8 cellular contexts compared by ENCODE assay signal in the genomic region with DNA sequence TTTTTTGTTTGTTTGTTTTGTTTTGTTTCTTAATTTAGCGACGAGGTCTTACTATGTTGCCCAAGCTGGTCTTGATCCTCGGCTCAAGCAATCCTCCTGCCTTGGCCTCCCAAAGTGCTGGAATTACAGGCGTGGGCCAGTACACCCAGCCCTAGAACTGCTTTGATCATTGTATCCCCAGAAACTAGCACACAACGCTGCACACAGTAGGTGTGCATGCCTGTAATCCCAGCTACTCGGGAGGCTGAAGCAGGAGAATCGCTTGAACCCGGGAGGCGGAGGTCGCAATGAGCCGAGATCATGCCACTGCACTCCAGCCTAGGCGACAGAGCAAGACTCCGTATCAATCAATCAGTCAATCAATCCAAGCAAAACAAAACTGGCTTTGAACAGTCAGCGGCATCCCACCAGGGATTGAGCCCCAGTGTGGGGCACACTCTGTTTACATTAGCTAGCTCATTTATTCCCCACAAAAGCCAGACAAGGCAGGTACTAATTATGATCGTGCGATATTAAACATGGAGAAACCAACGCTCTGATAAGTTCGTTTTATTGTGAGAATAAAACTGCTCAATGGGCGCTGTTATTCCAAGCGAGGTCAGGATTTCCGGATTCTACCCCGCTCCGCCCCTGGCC. TPM values are rescaled to one million over a fixed set of nuclear protein-coding genes. Genes with fewer than 3 reads are reported as not detected.
DNase-seq lines count a peak whose midpoint lies in the region; ATAC-seq, FAIRE-seq and TF ChIP-seq lines count a peak whose summit lies in the region.

No MANE protein-coding gene starts in this region.

- POLR2A ChIA-PET in GM12878 (lab: Charles Lee), result interaction anchor here (0.7 kb wide), 1 partner anchor 30 kb away, joined by 3 read pairs; a partner anchor contains a TSS

- no peaks in the 10 kb centered on the region for H3K9me3 ChIP-seq in GM12878 (replicated peaks; ENCODE audit: control insufficient read depth, insufficient read depth, low read length)
- no peaks in the 10 kb centered on the region for H3K9me3 ChIP-seq in aorta (ENCODE audit: control insufficient read depth, low read length)

- H3K27me3 ChIP-seq in GM12878 (replicated peaks in 1 of 2; ENCODE audit: control insufficient read depth in 2 of 2, insufficient read depth in 2 of 2, low read length in 1 of 2), result no peaks in the 10 kb centered on the region
- H3K27me3 ChIP-seq in aorta (ENCODE audit: control insufficient read depth in 1 of 2, insufficient read depth in 2 of 2, low read length in 1 of 2), result no peaks in the 10 kb centered on the region

- no peak for TF ChIP-seq EP300 in GM12878 (IDR thresholded peaks at IDR 0.05; ENCODE audit: borderline replicate concordance in 1 of 2, control insufficient read depth in 1 of 2, low read depth in 2 of 2, low read length in 2 of 2)

- H3K4me1 Mint-ChIP-seq in memory B cell, result peaks cover 12% of the 10 kb centered on the region

- FAIRE-seq in GM12878 (lab: Jason Lieb, UNC), result peak; percentile 88

- H3K27me3 Mint-ChIP-seq in memory B cell, result no peaks in the 10 kb centered on the region

- RAD21 ChIA-PET in GM12878 (lab: Charles Lee; ENCODE audit: unreplicated experiment), result interaction anchor here (0.7 kb wide), 1 partner anchor 1427 kb away, joined by 3 read pairs; no protein-coding TSS in a partner anchor

- no peaks in the 10 kb centered on the region for H4K20me1 ChIP-seq in GM12878 (ENCODE audit: control insufficient read depth, insufficient read depth)

- no peak for TF ChIP-seq POLR2A in GM12878 (IDR thresholded peaks at IDR 0.05; ENCODE audit: low read depth, low read length)

- ATAC-seq in HG02943 (IDR thresholded peaks at IDR 0.05; ENCODE audit: low read depth, unreplicated experiment) (peak; percentile 12), GM12878 (peak; percentile 7), memory B cell (ENCODE audit: low read depth) (peak; percentile 2), aorta (ENCODE audit: low FRiP score) (peak; percentile 2), HG02623 (IDR thresholded peaks at IDR 0.05; ENCODE audit: unreplicated experiment) (no peak)

- intact Hi-C loops in GM12878 (cut with micrococcal nuclease; ENCODE audit: unreplicated experiment), result loop anchor here (1.0 to 2.0 kb wide), 2 partner anchors 29 to 74 kb away; a partner anchor contains a TSS
- intact Hi-C loops in aorta (cut with DNase I), result no loop called here

- TF ChIP-seq RAD21 in GM12878 (IDR thresholded peaks at IDR 0.05; ENCODE audit: insufficient read depth, low read depth, low read length), result no peak

- H3K9ac ChIP-seq in GM12878 (ENCODE audit: control insufficient read depth, insufficient read depth, low read length), result peak overlapping the region; percentile 67

- H3K36me3 Mint-ChIP-seq in memory B cell, result peaks cover 6% of the 10 kb centered on the region

- H3K27ac ChIP-seq in GM12878 (ENCODE audit: control insufficient read depth, insufficient read depth) (peak overlapping the region; percentile 82), aorta (ENCODE audit: low read depth in 1 of 2, low read length in 2 of 2) (peak overlapping the region in 1 of 2 donors; percentile 22)

- TSS peak; percentile 95 for BruUV-seq in GM12878 (replicated peaks; lab: Mats Ljungman, UMichigan)

- peaks cover 23% of the 10 kb centered on the region for H3K79me2 ChIP-seq in GM12878 (ENCODE audit: control insufficient read depth, insufficient read depth, low read length)

- SMC1A ChIA-PET in GM12878 (lab: Charles Lee; ENCODE audit: uncharacterized antibody, unreplicated experiment), result interaction anchor here (0.6 to 1.0 kb wide), 2 partner anchors 30 to 160 kb away, joined by 3 read pairs; no protein-coding TSS in a partner anchor

- peaks cover 0 to 4% of the 10 kb centered on the region in 2 experiments; a peak in 2 of 4 replicates for H3K36me3 ChIP-seq in GM12878 (ENCODE audit: control insufficient read depth in 2 of 2, insufficient read depth in 2 of 2, low read length in 1 of 2)
- H3K36me3 ChIP-seq in aorta (ENCODE audit: control insufficient read depth in 1 of 2, insufficient read depth in 2 of 2, low read length in 1 of 2), result no peaks in the 10 kb centered on the region

- H2AFZ ChIP-seq in GM12878 (ENCODE audit: control insufficient read depth, low read depth, low read length), result peak overlapping the region; percentile 99

- peak overlapping the region; percentile 92 for H3K4me2 ChIP-seq in GM12878 (ENCODE audit: control insufficient read depth, insufficient read depth)

- CTCF ChIA-PET in GM12878 (lab: Yijun Ruan, JAX), result interaction anchor here (0.8 kb wide), 2 partner anchors 15 to 74 kb away, joined by 3 to 4 read pairs; no protein-coding TSS in a partner anchor

- H3K4me1 ChIP-seq in GM12878 (ENCODE audit: control insufficient read depth, insufficient read depth, low read length) (no peaks in the 10 kb centered on the region), aorta (ENCODE audit: control insufficient read depth in 1 of 2, insufficient read depth in 2 of 2, low read length in 2 of 2) (no peaks in the 10 kb centered on the region)

- H3K9me3 Mint-ChIP-seq in memory B cell, result no peaks in the 10 kb centered on the region

- WGBS in GM12878 (ENCODE audit: insufficient coverage, insufficient replicate concordance, low lambda C conversion rate, missing lambda C conversion rate), result 52% methylated on average over 20 of the region's 23 CpGs
- WGBS in aorta, 2 donors, result 40% methylated on average over 23 of the region's 23 CpGs

- H3K4me3 ChIP-seq in GM08714 (ENCODE audit: low read length) (peak overlapping the region; percentile 77), GM12878 (peak overlapping the region; percentile 94), aorta (ENCODE audit: low read length in 2 of 2) (no peak overlapping the region)

- H3K4me3 Mint-ChIP-seq in memory B cell, result peak overlapping the region; percentile 83

- peak overlapping the region; percentile 86 for H3K27ac Mint-ChIP-seq in memory B cell

- in situ Hi-C loops in GM12878 (cut with MboI), result no loop called here

- TF ChIP-seq CTCF in GM12878 (IDR thresholded peaks at IDR 0.05 in 2 of 3, conservative IDR thresholded peaks at IDR 0.05 in 1 of 3; ENCODE audit: control insufficient read depth in 2 of 3, extremely low read depth in 1 of 3, insufficient read depth in 1 of 3, low read depth in 3 of 3, low read length in 3 of 3), result no peak

- no peak for DNase-seq in GM12878 (ENCODE audit: low read depth, low spot score)
- DNase-seq in memory B cell (ENCODE audit: low spot score in 2 of 2), result no peak
- peak in 1 of 2 donors; percentile 38 for DNase-seq in aorta
- no peak for DNase-seq in glomerular visceral epithelial cell (ENCODE audit: extremely low spot score)
- DNase-seq in NCI-H510A treated with DMSO at 0.1 percent for 48 hours (lab: John Stamatoyannopoulos, UW), result no peak

RNA-seq across cellular contexts. Expression of a gene that starts 0.6 kb away (rescaled TPM):
- 26.1 and 29.7 TPM in 2 replicates for total RNA-seq in GM12878 (2013; cell fraction: nucleolus; rRNA removed)
- total RNA-seq in GM12878 (2014; rRNA removed) (21.4 and 22.5 TPM in 2 replicates), GM12878 (2014; rRNA removed; fragmentation: Illumina TruSeq; extraction: Trizol) (16.1 and 17.2 TPM in 2 replicates), GM12878 (2021) (21.4 and 22.2 TPM in 2 replicates), aorta (10 to 100 TPM; 28.6 to 30.0 TPM)
- polyA plus RNA-seq in GM12878 (2011; ENCODE audit: low read depth), result 16.3 TPM
- polyA plus RNA-seq in GM12878 (2011; rRNA removed) (5.7 and 8.7 TPM in 2 replicates), GM12878 (2014; fragmentation: Illumina TruSeq; extraction: Trizol) (13.8 and 22.2 TPM in 2 replicates), GM12878 (2014; fragmentation: Nextera tagmentation; extraction: Ambion mirVana) (1 to 10 TPM; 5.2 to 8.7 TPM), GM12878 (2014; rRNA removed) (20.3 and 24.0 TPM in 2 replicates), GM12878 (2016; fragmentation: Nextera tagmentation; extraction: Ambion mirVana) (10 to 100 TPM; 34.6 to 36.3 TPM), aorta (10 to 100 TPM; 25.4 to 44.6 TPM)
- 13.2 and 13.9 TPM in 2 replicates for polyA plus RNA-seq in GM12878 (2011; cell fraction: cytosol; rRNA removed)
- polyA plus RNA-seq in GM12878 (2011; cell fraction: nucleus; rRNA removed), result 19.0 and 24.1 TPM in 2 replicates
- polyA plus RNA-seq in GM12878 (2012), result 23.7 and 31.4 TPM in 2 replicates
- polyA minus RNA-seq in GM12878 (2011; rRNA and poly(A)+ RNA removed), result 8.6 and 16.8 TPM in 2 replicates
- 6.9 and 12.4 TPM in 2 replicates for polyA minus RNA-seq in GM12878 (2011; cell fraction: cytosol; rRNA and poly(A)+ RNA removed)
- polyA minus RNA-seq in GM12878 (2011; cell fraction: nucleus; rRNA and poly(A)+ RNA removed), result 9.6 and 11.8 TPM in 2 replicates

RNA-seq across cellular contexts. Expression of a gene that starts 19.8 kb away (rescaled TPM):
- 9.9 and 10.2 TPM in 2 replicates for total RNA-seq in GM12878 (2013; cell fraction: nucleolus; rRNA removed)
- total RNA-seq in GM12878 (2014; rRNA removed), result 32.5 and 42.0 TPM in 2 replicates
- 2.4 and 3.0 TPM in 2 replicates for total RNA-seq in GM12878 (2014; rRNA removed; fragmentation: Illumina TruSeq; extraction: Trizol)
- 25.8 and 28.7 TPM in 2 replicates for total RNA-seq in GM12878 (2021)
- 5.3 TPM for polyA plus RNA-seq in GM12878 (2011; ENCODE audit: low read depth)
- polyA plus RNA-seq in GM12878 (2011; rRNA removed), result 1.4 and 4.6 TPM in 2 replicates
- polyA plus RNA-seq in GM12878 (2011; cell fraction: cytosol; rRNA removed), result 8.8 and 15.5 TPM in 2 replicates
- polyA plus RNA-seq in GM12878 (2011; cell fraction: nucleus; rRNA removed), result 9.9 and 10.9 TPM in 2 replicates
- polyA plus RNA-seq in GM12878 (2012), result 8.2 and 10.7 TPM in 2 replicates
- 1.9 and 2.4 TPM in 2 replicates for polyA plus RNA-seq in GM12878 (2014; fragmentation: Illumina TruSeq; extraction: Trizol)
- under 1 TPM; 0.13 to 0.37 TPM for polyA plus RNA-seq in GM12878 (2014; fragmentation: Nextera tagmentation; extraction: Ambion mirVana)
- 30.1 and 37.6 TPM in 2 replicates for polyA plus RNA-seq in GM12878 (2014; rRNA removed)
- 10 to 100 TPM; 38.5 to 44.1 TPM for polyA plus RNA-seq in GM12878 (2016; fragmentation: Nextera tagmentation; extraction: Ambion mirVana)
- 3.1 and 4.0 TPM in 2 replicates for polyA minus RNA-seq in GM12878 (2011; rRNA and poly(A)+ RNA removed)
- 1.1 and 5.7 TPM in 2 replicates for polyA minus RNA-seq in GM12878 (2011; cell fraction: cytosol; rRNA and poly(A)+ RNA removed)
- polyA minus RNA-seq in GM12878 (2011; cell fraction: nucleus; rRNA and poly(A)+ RNA removed), result 2.4 and 5.4 TPM in 2 replicates
- 1 to 10 TPM; 5.7 to 6.0 TPM for total RNA-seq in aorta
- polyA plus RNA-seq in aorta, result 1 to 10 TPM; 3.6 to 4.0 TPM

RNA-seq across cellular contexts. Expression of a gene that starts 28.8 kb away (rescaled TPM):
- 59.5 and 67.1 TPM in 2 replicates for total RNA-seq in GM12878 (2013; cell fraction: nucleolus; rRNA removed)
- total RNA-seq in GM12878 (2014; rRNA removed), result 38.0 and 39.6 TPM in 2 replicates
- total RNA-seq in GM12878 (2014; rRNA removed; fragmentation: Illumina TruSeq; extraction: Trizol), result 18.1 and 19.1 TPM in 2 replicates
- 29.9 and 38.6 TPM in 2 replicates for total RNA-seq in GM12878 (2021)
- polyA plus RNA-seq in GM12878 (2011; ENCODE audit: low read depth), result 10.7 TPM
- polyA plus RNA-seq in GM12878 (2011; rRNA removed), result 12.4 and 20.3 TPM in 2 replicates
- 26.3 and 31.1 TPM in 2 replicates for polyA plus RNA-seq in GM12878 (2011; cell fraction: cytosol; rRNA removed)
- polyA plus RNA-seq in GM12878 (2011; cell fraction: nucleus; rRNA removed), result 24.1 and 27.5 TPM in 2 replicates
- 13.7 and 16.0 TPM in 2 replicates for polyA plus RNA-seq in GM12878 (2012)
- polyA plus RNA-seq in GM12878 (2014; fragmentation: Illumina TruSeq; extraction: Trizol), result 13.1 and 17.5 TPM in 2 replicates
- polyA plus RNA-seq in GM12878 (2014; fragmentation: Nextera tagmentation; extraction: Ambion mirVana), result 1 to 10 TPM; 2.8 to 3.1 TPM
- 25.1 and 27.2 TPM in 2 replicates for polyA plus RNA-seq in GM12878 (2014; rRNA removed)
- polyA plus RNA-seq in GM12878 (2016; fragmentation: Nextera tagmentation; extraction: Ambion mirVana), result 10 to 100 TPM; 29.2 to 31.0 TPM
- polyA minus RNA-seq in GM12878 (2011; rRNA and poly(A)+ RNA removed), result 35.3 and 52.3 TPM in 2 replicates
- polyA minus RNA-seq in GM12878 (2011; cell fraction: cytosol; rRNA and poly(A)+ RNA removed), result 15.2 and 16.5 TPM in 2 replicates
- polyA minus RNA-seq in GM12878 (2011; cell fraction: nucleus; rRNA and poly(A)+ RNA removed), result 29.6 and 47.5 TPM in 2 replicates
- total RNA-seq in aorta, result 10 to 100 TPM; 21.5 to 29.4 TPM
- polyA plus RNA-seq in aorta, result 10 to 100 TPM in 1 of 2 donors, 1 to 10 TPM in 1; 5.3 to 16.5 TPM

RNA-seq across cellular contexts. Expression of a gene that starts 29.0 kb away (rescaled TPM):
- total RNA-seq in GM12878 (2013; cell fraction: nucleolus; rRNA removed), result 21.6 and 24.4 TPM in 2 replicates
- total RNA-seq in GM12878 (2014; rRNA removed) (35.5 and 43.2 TPM in 2 replicates), GM12878 (2014; rRNA removed; fragmentation: Illumina TruSeq; extraction: Trizol) (54.1 and 58.9 TPM in 2 replicates), GM12878 (2021) (38.5 and 39.1 TPM in 2 replicates), aorta (10 to 100 TPM; 11.5 to 21.3 TPM)
- polyA plus RNA-seq in GM12878 (2011; ENCODE audit: low read depth), result 23.3 TPM
- polyA plus RNA-seq in GM12878 (2011; rRNA removed) (18.8 and 20.7 TPM in 2 replicates), GM12878 (2014; fragmentation: Illumina TruSeq; extraction: Trizol) (57.7 and 68.6 TPM in 2 replicates), GM12878 (2014; fragmentation: Nextera tagmentation; extraction: Ambion mirVana) (10 to 100 TPM; 57.8 to 62.9 TPM), GM12878 (2014; rRNA removed) (35.5 and 38.6 TPM in 2 replicates), GM12878 (2016; fragmentation: Nextera tagmentation; extraction: Ambion mirVana) (10 to 100 TPM; 56.6 to 56.7 TPM), aorta (10 to 100 TPM in 1 of 2 donors, 1 to 10 TPM in 1; 7.1 to 14.5 TPM)
- 12.9 and 16.9 TPM in 2 replicates for polyA plus RNA-seq in GM12878 (2011; cell fraction: cytosol; rRNA removed)
- polyA plus RNA-seq in GM12878 (2011; cell fraction: nucleus; rRNA removed), result 7.0 and 9.8 TPM in 2 replicates
- polyA plus RNA-seq in GM12878 (2012), result 22.9 and 28.6 TPM in 2 replicates
- polyA minus RNA-seq in GM12878 (2011; rRNA and poly(A)+ RNA removed), result 18.5 and 18.8 TPM in 2 replicates
- 7.5 and 7.9 TPM in 2 replicates for polyA minus RNA-seq in GM12878 (2011; cell fraction: cytosol; rRNA and poly(A)+ RNA removed)
- 9.7 and 11.0 TPM in 2 replicates for polyA minus RNA-seq in GM12878 (2011; cell fraction: nucleus; rRNA and poly(A)+ RNA removed)

RNA-seq across cellular contexts. Expression of a gene that starts 41.0 kb away (rescaled TPM):
- total RNA-seq in GM12878 (2013; cell fraction: nucleolus; rRNA removed), result 1.5 TPM in 2 replicates
- total RNA-seq in GM12878 (2014; rRNA removed) (0.27 and 0.40 TPM in 2 replicates), GM12878 (2014; rRNA removed; fragmentation: Illumina TruSeq; extraction: Trizol) (0.37 and 1.1 TPM in 2 replicates), GM12878 (2021) (0.48 and 1.7 TPM in 2 replicates), aorta (1 to 10 TPM in 1 of 2 donors, under 1 TPM in 1; 0.84 to 1.1 TPM)
- 1.0 TPM for polyA plus RNA-seq in GM12878 (2011; ENCODE audit: low read depth)
- polyA plus RNA-seq in GM12878 (2011; rRNA removed) (0.30 and 0.36 TPM in 2 replicates), GM12878 (2014; fragmentation: Illumina TruSeq; extraction: Trizol) (0.78 and 1.4 TPM in 2 replicates), GM12878 (2014; fragmentation: Nextera tagmentation; extraction: Ambion mirVana) (under 1 TPM; 0.40 to 0.80 TPM), GM12878 (2014; rRNA removed) (0.27 and 0.52 TPM in 2 replicates), GM12878 (2016; fragmentation: Nextera tagmentation; extraction: Ambion mirVana) (under 1 TPM; 0.78 to 0.83 TPM), aorta (not detected)
- polyA plus RNA-seq in GM12878 (2011; cell fraction: cytosol; rRNA removed), result 0.12 and 0.18 TPM in 2 replicates
- polyA plus RNA-seq in GM12878 (2011; cell fraction: nucleus; rRNA removed), result 0.47 and 0.70 TPM in 2 replicates
- 0.69 and 1.4 TPM in 2 replicates for polyA plus RNA-seq in GM12878 (2012)
- not detected in 2 replicates for polyA minus RNA-seq in GM12878 (2011; rRNA and poly(A)+ RNA removed)
- polyA minus RNA-seq in GM12878 (2011; cell fraction: cytosol; rRNA and poly(A)+ RNA removed), result not detected in 2 replicates
- polyA minus RNA-seq in GM12878 (2011; cell fraction: nucleus; rRNA and poly(A)+ RNA removed), result not detected in 2 replicates

Comparison
In these comparisons a context has a peak if more than half of its experiments do, and no peak if none do; other contexts are left out.
1. H3K4me3 ChIP-seq: peak in GM08714 (single experiment) and GM12878 (single experiment); none in aorta (0 of 2).